8 cellular contexts compared by ENCODE assay signal in the genomic region with DNA sequence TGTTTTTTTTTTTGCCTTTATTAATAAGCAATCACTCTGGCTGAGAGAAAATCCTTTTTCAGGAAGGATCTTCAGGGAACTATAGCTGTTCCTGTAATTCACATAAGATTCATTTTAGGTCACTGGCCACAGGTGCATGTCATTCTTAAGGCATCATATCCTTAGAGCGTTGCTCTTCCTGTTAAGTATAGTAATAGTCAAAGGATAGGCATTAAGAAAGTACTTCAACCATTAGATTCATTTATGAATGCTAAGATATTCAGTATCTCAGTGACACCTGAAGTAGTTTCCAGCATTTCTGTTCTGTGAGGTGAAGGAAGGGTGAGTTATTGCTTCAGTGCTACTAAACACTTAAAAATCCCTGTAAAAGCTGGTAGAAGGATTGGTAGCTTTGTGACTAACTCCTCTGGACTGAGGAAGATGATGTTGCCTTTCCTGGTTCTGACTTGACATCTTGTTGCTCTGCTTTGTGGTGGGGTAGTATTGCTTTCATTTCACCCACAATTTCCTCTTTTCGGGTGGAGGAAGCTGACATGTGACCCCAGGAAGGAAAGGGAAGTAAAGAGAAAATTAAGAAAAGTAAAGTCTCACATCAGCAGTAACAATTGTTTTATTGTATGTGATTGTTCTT. TPM values are rescaled to one million over a fixed set of nuclear protein-coding genes. Genes with fewer than 3 reads are reported as not detected.
DNase-seq lines count a peak whose midpoint lies in the region; ATAC-seq and TF ChIP-seq lines count a peak whose summit lies in the region.

No MANE protein-coding gene starts in this region.

- peaks cover 5% of the 10 kb centered on the region for H3K36me3 Mint-ChIP-seq in activated naive CD8-positive, alpha-beta T cell treated with anti-CD3 and anti-CD28 coated beads, Interleukin-2, amount 50 U/mL, for 24 hours (ENCODE audit: low read depth)

- TF ChIP-seq POLR2A in gastroesophageal sphincter (IDR thresholded peaks at IDR 0.05), result no peak

- ATAC-seq in GM21381 (IDR thresholded peaks at IDR 0.05; ENCODE audit: unreplicated experiment) (peak; percentile 71), gastroesophageal sphincter (no peak)
- peak; percentile 81 for ATAC-seq in activated naive CD8-positive, alpha-beta T cell treated with anti-CD3 and anti-CD28 coated beads, Interleukin-2, amount 50 U/mL, for 24 hours

- DNase-seq in Daoy (ENCODE audit: low read depth) (peak; percentile 32), KBM-7 (peak; percentile 78), midbrain (lab: John Stamatoyannopoulos, UW) (peak; percentile 35), NCI-H2107 treated with DMSO at 0.1 percent for 48 hours (lab: John Stamatoyannopoulos, UW; ENCODE audit: unreplicated experiment) (no peak), NCI-H187 (lab: John Stamatoyannopoulos, UW) (no peak)
- no peak for DNase-seq in activated naive CD8-positive, alpha-beta T cell treated with anti-CD3 and anti-CD28 coated beads, Interleukin-2, amount 50 U/mL, for 24 hours

- no peak for TF ChIP-seq CTCF in gastroesophageal sphincter (IDR thresholded peaks at IDR 0.05)

- H3K27ac ChIP-seq in gastroesophageal sphincter, result peak overlapping the region in 2 of 4 donors; percentile 37 to 47

- H3K27me3 ChIP-seq in gastroesophageal sphincter, result no peaks in the 10 kb centered on the region

- H3K4me1 ChIP-seq in gastroesophageal sphincter, result peaks cover 7 to 60% (median 16%) of the 10 kb centered on the region in 3 donors

- H3K4me3 Mint-ChIP-seq in activated naive CD8-positive, alpha-beta T cell treated with anti-CD3 and anti-CD28 coated beads, Interleukin-2, amount 50 U/mL, for 24 hours, result peak overlapping the region; percentile 25

- no peak overlapping the region for H3K4me3 ChIP-seq in gastroesophageal sphincter

- no peaks in the 10 kb centered on the region for H3K9me3 ChIP-seq in gastroesophageal sphincter

- H3K9me3 Mint-ChIP-seq in activated naive CD8-positive, alpha-beta T cell treated with anti-CD3 and anti-CD28 coated beads, Interleukin-2, amount 50 U/mL, for 24 hours, result no peaks in the 10 kb centered on the region

- no peaks in the 10 kb centered on the region for H3K36me3 ChIP-seq in gastroesophageal sphincter

- peak overlapping the region; percentile 17 for H3K27ac Mint-ChIP-seq in activated naive CD8-positive, alpha-beta T cell treated with anti-CD3 and anti-CD28 coated beads, Interleukin-2, amount 50 U/mL, for 24 hours

- peaks cover 28% of the 10 kb centered on the region for H3K4me1 Mint-ChIP-seq in activated naive CD8-positive, alpha-beta T cell treated with anti-CD3 and anti-CD28 coated beads, Interleukin-2, amount 50 U/mL, for 24 hours

- in situ Hi-C loops in KBM-7 (cut with MboI; ENCODE audit: low pct_unique_long_range_greater_than_20kb, low sequenced_read_pairs), result no loop called here

- WGBS in gastroesophageal sphincter (ENCODE audit: low coverage in 1 of 2), 2 donors, result 52 to 76% methylated on average over 2 of the region's 2 CpGs

- no peaks in the 10 kb centered on the region for H3K27me3 Mint-ChIP-seq in activated naive CD8-positive, alpha-beta T cell treated with anti-CD3 and anti-CD28 coated beads, Interleukin-2, amount 50 U/mL, for 24 hours

- no peak for TF ChIP-seq EP300 in gastroesophageal sphincter (IDR thresholded peaks at IDR 0.05)

RNA-seq across cellular contexts. Expression of a gene that starts 34.7 kb away (rescaled TPM):
- 5.0 and 5.8 TPM in 2 replicates for total RNA-seq in Daoy (2014; rRNA removed; shearing (Covaris generic))
- total RNA-seq in gastroesophageal sphincter, result 10 to 100 TPM; 26.0 to 31.8 (median 29.3) TPM

RNA-seq across cellular contexts. Expression of a gene that starts 52.1 kb away (rescaled TPM):
- total RNA-seq in Daoy (2014; rRNA removed; shearing (Covaris generic)), result not detected in 2 replicates
- 10 to 100 TPM in 1 of 4 donors, 1 to 10 TPM in 2, not detected in 1; 1.5 to 13.6 (median 1.7) TPM for total RNA-seq in gastroesophageal sphincter

Comparison
In these comparisons a context has a peak if more than half of its experiments do, and no peak if none do; other contexts are left out.
1. DNase-seq: peak in Daoy (single experiment), KBM-7 (single experiment) and midbrain (single experiment); none in activated naive CD8-positive, alpha-beta T cell treated with anti-CD3 and anti-CD28 coated beads, Interleukin-2, amount 50 U/mL, for 24 hours (single experiment), NCI-H2107 treated with DMSO at 0.1 percent for 48 hours (single experiment) and NCI-H187 (0 of 2).